21 cellular contexts compared by ENCODE assay signal in the genomic region with DNA sequence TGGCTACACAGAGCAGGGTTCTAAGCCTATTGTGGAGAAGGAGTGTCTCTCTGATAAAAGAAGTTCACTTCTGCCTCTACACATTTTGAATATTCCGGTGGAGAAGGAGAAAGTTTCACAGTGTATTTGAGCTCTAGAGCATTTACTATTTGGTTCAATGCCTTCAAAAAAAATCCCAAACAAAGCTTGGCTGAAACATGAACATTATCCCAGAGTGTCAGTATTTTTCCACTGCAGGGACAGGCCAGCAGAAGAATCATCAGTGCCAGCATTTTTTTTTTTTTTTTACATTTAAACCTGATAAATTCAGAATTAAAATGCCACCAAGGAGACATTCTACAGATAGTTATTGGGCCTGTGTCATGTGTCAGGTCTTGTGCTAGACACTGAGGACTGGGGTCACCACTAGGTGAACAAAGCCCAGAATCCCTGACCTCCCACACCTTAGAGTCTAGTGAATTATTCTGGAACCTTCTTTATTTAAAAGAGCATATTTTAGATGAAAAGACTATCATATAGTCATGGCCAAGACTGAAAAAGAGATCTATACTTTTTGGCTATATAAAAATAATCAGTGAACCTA. TPM values are rescaled to one million over a fixed set of nuclear protein-coding genes. Genes with fewer than 3 reads are reported as not detected.
A peak's percentile ranks its signal among the peaks of the same experiment; 100 is the strongest.
DNase-seq lines count a peak whose midpoint lies in the region; ATAC-seq and TF ChIP-seq lines count a peak whose summit lies in the region.
"Had no signal": no experiment of that assay in that cellular context is flagged by ENCODE, and none has a peak within 500 bp of the region (broad histone marks: within the 10 kb centered on the region; RNA-seq: fewer than 3 reads in every experiment).

No MANE protein-coding gene starts in this region.

- H3K4me1 ChIP-seq in sigmoid colon (peaks cover 0 to 14% (median 12%) of the 10 kb centered on the region in 4 donors), GM23338 (ENCODE audit: insufficient read depth) (peaks cover 15% of the 10 kb centered on the region)
- H3K4me1 ChIP-seq in CD8-positive, alpha-beta T cell (ENCODE audit: insufficient read depth, low read length) = no peaks in the 10 kb centered on the region

- H3K36me3 ChIP-seq in sigmoid colon (peaks cover 20 to 63% (median 42%) of the 10 kb centered on the region in 4 donors), GM23338 (ENCODE audit: insufficient read depth) (peaks cover 6% of the 10 kb centered on the region; the same call in 1 of the 2 replicates)
- H3K36me3 ChIP-seq in CD8-positive, alpha-beta T cell (ENCODE audit: insufficient read depth, low read length) = no peaks in the 10 kb centered on the region

- intact Hi-C loops in sigmoid colon (cut with DNase I) = no loop called here
- intact Hi-C loops in CD8-positive, alpha-beta T cell (cut with DNase I, micrococcal nuclease) = no loop called here

- no peaks in the 10 kb centered on the region; the same call in 1 of the 2 replicates for H3K9me2 ChIP-seq in GM23338 (ENCODE audit: insufficient read depth)

- H3K36me3 Mint-ChIP-seq in HFFc6 (ENCODE audit: low read depth) (peaks cover 49% of the 10 kb centered on the region), chondrocyte (ENCODE audit: low read depth) (peaks cover 21% of the 10 kb centered on the region), GM23338 (ENCODE audit: low read depth) (peaks cover 23% of the 10 kb centered on the region)
- H3K36me3 Mint-ChIP-seq in CD8-positive, alpha-beta T cell = peaks cover 11% of the 10 kb centered on the region

- no peaks in the 10 kb centered on the region for H4K20me1 ChIP-seq in GM23338 (replicated peaks; ENCODE audit: insufficient read depth)

- H3K4me3 ChIP-seq in sigmoid colon (no peak overlapping the region), GM23338 (no peak overlapping the region)
- no peak overlapping the region for H3K4me3 ChIP-seq in CD8-positive, alpha-beta T cell (ENCODE audit: low read depth, low read length)
- H3K4me3 ChIP-seq: A549; BLaER1 treated with 17β-estradiol and CSF1 and Interleukin-3, amounts not matched to agents 10 nM and 100 nM; SJSA1 had no signal

- TF ChIP-seq EP300 in sigmoid colon (IDR thresholded peaks at IDR 0.05) = no peak

- H3K4me1 Mint-ChIP-seq in HFFc6 (ENCODE audit: low read depth) = peaks cover 41% of the 10 kb centered on the region
- H3K4me1 Mint-ChIP-seq in chondrocyte (ENCODE audit: low read depth) = peaks cover 50% of the 10 kb centered on the region
- peaks cover 13% of the 10 kb centered on the region for H3K4me1 Mint-ChIP-seq in GM23338
- no peaks in the 10 kb centered on the region for H3K4me1 Mint-ChIP-seq in CD8-positive, alpha-beta T cell (ENCODE audit: low read depth)
- H3K4me1 Mint-ChIP-seq: activated B cell treated with CpG ODN at 0.5 μM for 24 hours; activated naive CD8-positive, alpha-beta T cell treated with anti-CD3 and anti-CD28 coated beads, Interleukin-2, amount 10 ng/mL, durations not matched to agents 7 days and 5 days; central memory CD8-positive, alpha-beta T cell had no signal

- no peaks in the 10 kb centered on the region for H3K79me2 ChIP-seq in GM23338 (replicated peaks; ENCODE audit: insufficient read depth)

- POLR2A ChIA-PET in CD8-positive, alpha-beta T cell (lab: Charles Lee) = no interaction called here

- no peaks in the 10 kb centered on the region for H3K9me3 Mint-ChIP-seq in HFFc6
- H3K9me3 Mint-ChIP-seq in chondrocyte (ENCODE audit: low read depth) = no peaks in the 10 kb centered on the region
- no peaks in the 10 kb centered on the region for H3K9me3 Mint-ChIP-seq in GM23338
- H3K9me3 Mint-ChIP-seq in CD8-positive, alpha-beta T cell = no peaks in the 10 kb centered on the region
- H3K9me3 Mint-ChIP-seq: activated B cell treated with CpG ODN at 0.5 μM for 24 hours; activated naive CD8-positive, alpha-beta T cell treated with anti-CD3 and anti-CD28 coated beads, Interleukin-2, amount 10 ng/mL, durations not matched to agents 7 days and 5 days; central memory CD8-positive, alpha-beta T cell had no signal

- no peaks in the 10 kb centered on the region for H3K9me3 ChIP-seq in sigmoid colon
- H3K9me3 ChIP-seq in CD8-positive, alpha-beta T cell (ENCODE audit: low read length) = no peaks in the 10 kb centered on the region
- H3K9me3 ChIP-seq: A549, SJSA1 had no signal

- CTCF ChIA-PET in CD8-positive, alpha-beta T cell (lab: Charles Lee) = no interaction called here

- no peaks in the 10 kb centered on the region for H3K27me3 ChIP-seq in sigmoid colon
- no peaks in the 10 kb centered on the region for H3K27me3 ChIP-seq in GM23338 (ENCODE audit: insufficient read depth)
- no peaks in the 10 kb centered on the region for H3K27me3 ChIP-seq in CD8-positive, alpha-beta T cell (ENCODE audit: insufficient read depth, low read length)
- H3K27me3 ChIP-seq: BLaER1 treated with 17β-estradiol and CSF1 and Interleukin-3, amounts not matched to agents 10 nM and 100 nM; SJSA1 had no signal

- WGBS in sigmoid colon, 2 donors = 83 to 96% methylated on average over 1 of the region's 1 CpG

- DNase-seq in HFFc6 (no peak), chondrocyte (ENCODE audit: low spot score) (no peak), kidney glomerular epithelial cell (lab: John Stamatoyannopoulos, UW) (peak; percentile 4), sigmoid colon (no peak), GM23338 (ENCODE audit: low spot score) (no peak), RKO (ENCODE audit: low spot score) (no peak)
- DNase-seq in CD8-positive, alpha-beta T cell = no peak
- DNase-seq: activated B cell treated with CpG ODN at 0.5 μM for 24 hours; activated CD8-positive, alpha-beta memory T cell treated with anti-CD3 and anti-CD28 coated beads for 24 hours; activated naive CD8-positive, alpha-beta T cell treated with anti-CD3 and anti-CD28 coated beads, Interleukin-2, amount 10 ng/mL, durations not matched to agents 7 days and 5 days; NCI-H1417 treated with DMSO at 0.1 percent for 48 hours; NCI-H2171; NCI-H774; nucleus accumbens; OCI-M1; stimulated activated CD4-positive, alpha-beta T cell treated with anti-CD3 and anti-CD28 coated beads, Interleukin-2, amount 100 ng/mL, for 24 hours had no signal

- H3K27ac ChIP-seq in sigmoid colon (peak overlapping the region in 3 of 4 donors; percentile 26 to 42 (median 36)), GM23338 (ENCODE audit: low read depth) (no peak overlapping the region)
- no peak overlapping the region for H3K27ac ChIP-seq in CD8-positive, alpha-beta T cell (ENCODE audit: low read depth, low read length)
- H3K27ac ChIP-seq: A549; BLaER1 treated with 17β-estradiol and CSF1 and Interleukin-3, amounts not matched to agents 10 nM and 100 nM; SJSA1 had no signal

- no peak for TF ChIP-seq POLR2A in sigmoid colon (IDR thresholded peaks at IDR 0.05)

- no peak overlapping the region for H2AFZ ChIP-seq in GM23338

- ATAC-seq in GM23338 (no peak), HG02870 (IDR thresholded peaks at IDR 0.05; ENCODE audit: unreplicated experiment) (no peak)
- no peak for ATAC-seq in CD8-positive, alpha-beta T cell
- ATAC-seq: A549 had no signal

- H3F3A ChIP-seq in GM23338 (replicated peaks; ENCODE audit: low read depth) = no peaks in the 10 kb centered on the region

- H3K4me2 ChIP-seq in GM23338 = no peak overlapping the region
- H3K4me2 ChIP-seq: A549; BLaER1 treated with 17β-estradiol and CSF1 and Interleukin-3, amounts not matched to agents 10 nM and 100 nM had no signal

- H3K27me3 Mint-ChIP-seq in HFFc6 (ENCODE audit: insufficient read depth) = no peaks in the 10 kb centered on the region
- H3K27me3 Mint-ChIP-seq in chondrocyte (ENCODE audit: low read depth) = no peaks in the 10 kb centered on the region
- H3K27me3 Mint-ChIP-seq in GM23338 (ENCODE audit: insufficient read depth, low read depth, poor library complexity) = peaks cover 2% of the 10 kb centered on the region
- no peaks in the 10 kb centered on the region for H3K27me3 Mint-ChIP-seq in CD8-positive, alpha-beta T cell (ENCODE audit: low read depth)
- H3K27me3 Mint-ChIP-seq: activated B cell treated with CpG ODN at 0.5 μM for 24 hours; activated naive CD8-positive, alpha-beta T cell treated with anti-CD3 and anti-CD28 coated beads, Interleukin-2, amount 10 ng/mL, durations not matched to agents 7 days and 5 days had no signal

- TF ChIP-seq CTCF in HFFc6 (IDR thresholded peaks at IDR 0.05) (no peak), chondrocyte (IDR thresholded peaks at IDR 0.05) (no peak), sigmoid colon (IDR thresholded peaks at IDR 0.05) (no peak), GM23338 (conservative IDR thresholded peaks at IDR 0.05; ENCODE audit: low read depth in 2 of 2) (no peak)
- no peak for TF ChIP-seq CTCF in CD8-positive, alpha-beta T cell (IDR thresholded peaks at IDR 0.05)

- peak overlapping the region; percentile 43; the same call in 1 of the 2 replicates for H3K27ac Mint-ChIP-seq in HFFc6
- H3K27ac Mint-ChIP-seq in chondrocyte (ENCODE audit: unreplicated experiment) = peak overlapping the region; percentile 62
- no peak overlapping the region for H3K27ac Mint-ChIP-seq in GM23338
- no peak overlapping the region for H3K27ac Mint-ChIP-seq in CD8-positive, alpha-beta T cell
- H3K27ac Mint-ChIP-seq: activated B cell treated with CpG ODN at 0.5 μM for 24 hours; activated naive CD8-positive, alpha-beta T cell treated with anti-CD3 and anti-CD28 coated beads, Interleukin-2, amount 10 ng/mL, durations not matched to agents 7 days and 5 days had no signal

- H3K4me3 Mint-ChIP-seq in HFFc6 (no peak overlapping the region), chondrocyte (ENCODE audit: unreplicated experiment) (no peak overlapping the region), GM23338 (no peak overlapping the region)
- H3K4me3 Mint-ChIP-seq in CD8-positive, alpha-beta T cell = no peak overlapping the region
- H3K4me3 Mint-ChIP-seq: activated B cell treated with CpG ODN at 0.5 μM for 24 hours; activated naive CD8-positive, alpha-beta T cell treated with anti-CD3 and anti-CD28 coated beads, Interleukin-2, amount 10 ng/mL, durations not matched to agents 7 days and 5 days; central memory CD8-positive, alpha-beta T cell had no signal

TF ChIP-seq in GM23338, 12 proteins besides CTCF, POLR2A, EP300 and RAD21 (continues in another document):
- TF ChIP-seq STAT1 (IDR thresholded peaks at IDR 0.05; ENCODE audit: unreplicated experiment) = no peak
- no peak for TF ChIP-seq ZNF331 (CRISPR knock-in tag; IDR thresholded peaks at IDR 0.05; ENCODE audit: low read depth)
- TF ChIP-seq ZNF114 (CRISPR knock-in tag; IDR thresholded peaks at IDR 0.05) = no peak
- TF ChIP-seq POLR2AphosphoS5 (IDR thresholded peaks at IDR 0.05; ENCODE audit: low read depth) = no peak

RNA-seq across cellular contexts. Expression of a gene that starts 48.0 kb away (rescaled TPM):
- 10 to 100 TPM; 14.6 to 20.0 (median 18.3) TPM for total RNA-seq in HFFc6 (2021; fragmentation: NEBNext Ultra II Directional; extraction: Animal tissue kit (Norgen Biotek cat#: 25700))
- 5.1 to 9.1 TPM (median 5.8 TPM) in 3 replicates for total RNA-seq in chondrocyte
- 10 to 100 TPM in 2 of 4 donors, 1 to 10 TPM in 2; 7.3 to 13.6 (median 9.4) TPM for total RNA-seq in sigmoid colon
- polyA plus RNA-seq in sigmoid colon = 1 to 10 TPM; 1.4 to 4.6 (median 3.0) TPM
- 1.3 and 2.0 TPM in 2 replicates for total RNA-seq in GM23338 (2014; rRNA removed; shearing (Covaris generic))
- 2.4 and 3.9 TPM in 2 replicates for polyA plus RNA-seq in GM23338 (2016; fragmentation: Nextera tagmentation; extraction: Ambion mirVana)
- total RNA-seq in CD8-positive, alpha-beta T cell = 10 to 100 TPM; 15.5 to 16.3 TPM

Comparison
In these comparisons a context has a peak if more than half of its experiments do, and no peak if none do; other contexts are left out.
1. H3K27ac Mint-ChIP-seq: peak in HFFc6 (single experiment) and chondrocyte (single experiment); none in GM23338 (single experiment) and CD8-positive, alpha-beta T cell (single experiment).
2. H3K27ac ChIP-seq: peak in sigmoid colon (3 of 4); none in GM23338 (single experiment) and CD8-positive, alpha-beta T cell (single experiment).